In the genomic region with DNA sequence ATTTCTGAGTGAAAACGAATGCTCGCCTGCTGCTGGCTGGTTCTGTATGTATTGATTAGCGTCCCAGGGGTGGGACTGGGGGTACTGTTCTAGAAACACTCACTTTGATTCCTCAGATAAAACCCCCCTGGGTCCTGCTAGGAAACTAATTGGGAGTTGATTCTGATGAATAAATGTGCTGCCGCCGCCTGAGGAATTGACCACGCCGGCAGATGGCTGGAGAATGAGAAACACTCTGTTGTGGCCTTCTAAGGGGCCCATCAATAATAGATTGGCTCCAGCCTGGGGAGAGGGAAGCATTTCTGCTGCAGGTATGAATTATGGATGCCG, we compare ENCODE assay signal across 16 cellular contexts.
A peak's percentile ranks its signal among the peaks of the same experiment; 100 is the strongest.
DNase-seq lines count a peak whose midpoint lies in the region; ATAC-seq, FAIRE-seq and TF ChIP-seq lines count a peak whose summit lies in the region.
"Had no signal": no experiment of that assay in that cellular context is flagged by ENCODE, and none has a peak within 500 bp of the region (broad histone marks: within the 10 kb centered on the region; RNA-seq: fewer than 3 reads in every experiment).

No MANE protein-coding gene starts in this region.

- no peak overlapping the region for H3K4me2 ChIP-seq in H1 (ENCODE audit: insufficient read depth in 1 of 2, low read depth in 2 of 2, low read length in 2 of 2)
- H3K4me2 ChIP-seq in neural progenitor cell, result no peak overlapping the region
- H3K4me2 ChIP-seq in mesendoderm (ENCODE audit: low read length), result no peak overlapping the region

- H3K36me3 Mint-ChIP-seq in natural killer cell (no peaks in the 10 kb centered on the region), neural progenitor cell (no peaks in the 10 kb centered on the region)
- no peaks in the 10 kb centered on the region for H3K36me3 Mint-ChIP-seq in natural killer cell treated with Interleukin-12 subunit alpha and Interleukin-12 subunit beta and Interleukin-15 and Interleukin-18, amount 100 ng/mL, for 72 hours
- H3K36me3 Mint-ChIP-seq: CD4-positive, CD25-positive, alpha-beta regulatory T cell had no signal

- intact Hi-C loops in natural killer cell (cut with micrococcal nuclease), result no loop called here

- H3K79me1 ChIP-seq in H1 (ENCODE audit: low read depth, low read length) (no peaks in the 10 kb centered on the region), mesendoderm (ENCODE audit: low read length) (no peaks in the 10 kb centered on the region)

- H3K9me3 ChIP-seq in H1 (ENCODE audit: insufficient read depth in 2 of 2, low read depth in 1 of 2, low read length in 1 of 2) (no peaks in the 10 kb centered on the region), neural progenitor cell (ENCODE audit: low read depth) (no peaks in the 10 kb centered on the region)
- H3K9me3 ChIP-seq: BE2C, HAP-1 had no signal

- H3K4me3 Mint-ChIP-seq in natural killer cell (no peak overlapping the region), neural progenitor cell (no peak overlapping the region)
- H3K4me3 Mint-ChIP-seq in natural killer cell treated with Interleukin-12 subunit alpha and Interleukin-12 subunit beta and Interleukin-15 and Interleukin-18, amount 100 ng/mL, for 72 hours, result no peak overlapping the region
- H3K4me3 Mint-ChIP-seq: CD4-positive, CD25-positive, alpha-beta regulatory T cell; CD8-positive, alpha-beta memory T cell had no signal

- 89% methylated on average over 8 of the region's 8 CpGs; no CpG with 5 or more reads in 1 of the 2 experiments for WGBS in H1 (ENCODE audit: extremely low coverage in 1 of 2, insufficient coverage in 1 of 2, insufficient read length in 1 of 2, insufficient replicate concordance in 2 of 2, low coverage in 1 of 2, low lambda C conversion rate in 2 of 2, missing lambda C conversion rate in 1 of 2), 2 experiments
- WGBS in mesendoderm (ENCODE audit: extremely low coverage, insufficient coverage, low lambda C conversion rate), result no CpG with 5 or more reads among the region's 8 CpGs

- H3K56ac ChIP-seq in H1 (replicated peaks; ENCODE audit: insufficient read length, low read depth, low read length) (no peak overlapping the region), mesendoderm (ENCODE audit: low read length) (no peak overlapping the region)

- TF ChIP-seq POLR2A in H1 (IDR thresholded peaks at IDR 0.05; ENCODE audit: control extremely low read depth in 1 of 2, low read depth in 2 of 2, low read length in 2 of 2), result no peak

- no peak overlapping the region for H4K5ac ChIP-seq in H1 (ENCODE audit: insufficient read length, low read depth, low read length)
- no peak overlapping the region for H4K5ac ChIP-seq in mesendoderm (ENCODE audit: low read length)

- no peak overlapping the region for H2AK5ac ChIP-seq in H1 (ENCODE audit: low read depth, low read length)
- no peak overlapping the region for H2AK5ac ChIP-seq in mesendoderm (ENCODE audit: low read length)

- H3K27me3 ChIP-seq in H1 (replicated peaks in 1 of 4; ENCODE audit: control insufficient read depth in 3 of 4, extremely low read depth in 1 of 4, insufficient read depth in 3 of 4, low read length in 3 of 4), result no peaks in the 10 kb centered on the region
- no peaks in the 10 kb centered on the region for H3K27me3 ChIP-seq in neural progenitor cell
- H3K27me3 ChIP-seq in mesendoderm (ENCODE audit: insufficient read depth, low read length, poor library complexity), result no peaks in the 10 kb centered on the region
- H3K27me3 ChIP-seq: BE2C had no signal

- H3K18ac ChIP-seq in H1 (ENCODE audit: extremely low read depth, low read length) (no peak overlapping the region), mesendoderm (ENCODE audit: low read length) (no peak overlapping the region)

- H3K4me1 ChIP-seq in H1 (replicated peaks in 1 of 4; ENCODE audit: control insufficient read depth in 3 of 4, insufficient read depth in 4 of 4, low read length in 3 of 4) (peaks cover 0 to 14% (median 0%) of the 10 kb centered on the region in 4 experiments; a peak in 3 of 7 replicates), neural progenitor cell (peaks cover 12% of the 10 kb centered on the region), mesendoderm (ENCODE audit: control insufficient read depth, low read depth, low read length) (no peaks in the 10 kb centered on the region)
- H3K4me1 ChIP-seq: BE2C, HAP-1 had no signal

- POLR2A ChIA-PET in H1 (lab: Charles Lee; ENCODE audit: partially characterized antibody), result no interaction called here

- H3K27ac ChIP-seq in H1 (ENCODE audit: low read depth, low read length) (no peak overlapping the region), neural progenitor cell (no peak overlapping the region), mesendoderm (ENCODE audit: low read depth, low read length) (no peak overlapping the region)

- H2BK15ac ChIP-seq in H1 (ENCODE audit: low read length) (no peak overlapping the region), mesendoderm (replicated peaks; ENCODE audit: low read depth) (no peak overlapping the region)

- H4K20me1 ChIP-seq in H1 (replicated peaks in 1 of 2; ENCODE audit: control insufficient read depth in 1 of 2, insufficient read depth in 2 of 2, low read length in 2 of 2) (no peaks in the 10 kb centered on the region), neural progenitor cell (ENCODE audit: low read depth) (no peaks in the 10 kb centered on the region)

- CTCF ChIA-PET in H1 (lab: Charles Lee; ENCODE audit: partially characterized antibody), result interaction anchor here (0.6 to 2.7 kb wide), 3 partner anchors 128 to 142 kb away, joined by 3 to 8 read pairs (median 3); no protein-coding TSS in a partner anchor

- DNase-seq in natural killer cell (peak; percentile 12), H1 (ENCODE audit: low read depth in 1 of 2, low spot score in 2 of 2) (no peak), neural progenitor cell (ENCODE audit: low spot score) (no peak), mesendoderm (no peak), GM13977 (ENCODE audit: low spot score) (no peak)
- DNase-seq in natural killer cell treated with Interleukin-12 subunit alpha and Interleukin-12 subunit beta and Interleukin-15 and Interleukin-18, amount 100 ng/mL, for 72 hours (ENCODE audit: low spot score), result no peak
- DNase-seq: BE2C; C1 segment of cervical spinal cord; CD4-positive, CD25-positive, alpha-beta regulatory T cell; CD8-positive, alpha-beta memory T cell; COR-L47; GOT3 had no signal

- no peak overlapping the region for H3K23ac ChIP-seq in H1 (ENCODE audit: insufficient read length)
- no peak overlapping the region for H3K23ac ChIP-seq in mesendoderm (ENCODE audit: low read length)

- ATAC-seq in natural killer cell, result no peak
- no peak for ATAC-seq in natural killer cell treated with Interleukin-12 subunit alpha and Interleukin-12 subunit beta and Interleukin-15 and Interleukin-18, amount 100 ng/mL, for 72 hours

- H3F3A ChIP-seq in neural progenitor cell (ENCODE audit: low read depth), result peaks cover 28% of the 10 kb centered on the region

- no peak overlapping the region for H4K91ac ChIP-seq in H1 (replicated peaks; ENCODE audit: insufficient read length, low read length)

- H4K8ac ChIP-seq in H1 (ENCODE audit: extremely low read depth, insufficient read depth, low read length), result no peak overlapping the region
- no peak overlapping the region for H4K8ac ChIP-seq in mesendoderm (ENCODE audit: low read depth, low read length)

- H3K79me2 ChIP-seq in H1 (ENCODE audit: control insufficient read depth in 1 of 2, insufficient read depth in 2 of 2, low read length in 2 of 2) (no peaks in the 10 kb centered on the region), neural progenitor cell (ENCODE audit: low read depth) (no peaks in the 10 kb centered on the region), mesendoderm (ENCODE audit: control insufficient read depth, insufficient read depth, low read length) (no peaks in the 10 kb centered on the region)

- H3K9me3 Mint-ChIP-seq in natural killer cell (no peaks in the 10 kb centered on the region), neural progenitor cell (peaks cover 3% of the 10 kb centered on the region)
- no peaks in the 10 kb centered on the region for H3K9me3 Mint-ChIP-seq in natural killer cell treated with Interleukin-12 subunit alpha and Interleukin-12 subunit beta and Interleukin-15 and Interleukin-18, amount 100 ng/mL, for 72 hours

- no peak for TF ChIP-seq EP300 in H1 (IDR thresholded peaks at IDR 0.05; ENCODE audit: borderline replicate concordance in 1 of 2, low read depth in 2 of 2, low read length in 2 of 2)

- no peak overlapping the region for H2BK20ac ChIP-seq in H1 (ENCODE audit: low read length)

- H2BK120ac ChIP-seq in H1 (replicated peaks; ENCODE audit: low read depth, low read length), result no peak overlapping the region
- H2BK120ac ChIP-seq in mesendoderm (ENCODE audit: low read depth, low read length), result no peak overlapping the region

- H3K4me1 Mint-ChIP-seq in natural killer cell (peaks cover 5 to 6% of the 10 kb centered on the region in 2 donors), neural progenitor cell (no peaks in the 10 kb centered on the region)
- H3K4me1 Mint-ChIP-seq in natural killer cell treated with Interleukin-12 subunit alpha and Interleukin-12 subunit beta and Interleukin-15 and Interleukin-18, amount 100 ng/mL, for 72 hours (ENCODE audit: low read depth in 2 of 2), result no peaks in the 10 kb centered on the region

- H3K27me3 Mint-ChIP-seq in natural killer cell (ENCODE audit: low read depth in 2 of 2) (peaks cover 5 to 14% of the 10 kb centered on the region in 2 donors), neural progenitor cell (ENCODE audit: insufficient read depth, low read depth) (peaks cover 6% of the 10 kb centered on the region)
- H3K27me3 Mint-ChIP-seq in natural killer cell treated with Interleukin-12 subunit alpha and Interleukin-12 subunit beta and Interleukin-15 and Interleukin-18, amount 100 ng/mL, for 72 hours, result peaks cover 0 to 5% of the 10 kb centered on the region in 2 donors

- H2AFZ ChIP-seq in H1 (ENCODE audit: low read length), result peak overlapping the region; percentile 51; the same call in 1 of the 2 replicates
- peak overlapping the region; percentile 5 for H2AFZ ChIP-seq in neural progenitor cell (replicated peaks)

- TF ChIP-seq CTCF in natural killer cell (IDR thresholded peaks at IDR 0.05) (no peak), H1 (IDR thresholded peaks at IDR 0.05; ENCODE audit: control extremely low read depth in 1 of 3, insufficient read depth in 1 of 3, low read depth in 1 of 3, low read length in 3 of 3) (no peak), neural progenitor cell (IDR thresholded peaks at IDR 0.05) (no peak), GM13977 (IDR thresholded peaks at IDR 0.05; ENCODE audit: extremely low read depth, insufficient read depth, missing control alignments) (no peak)

- H3K36me3 ChIP-seq in H1 (ENCODE audit: control insufficient read depth in 2 of 4, insufficient read depth in 4 of 4, low read length in 3 of 4) (no peaks in the 10 kb centered on the region), neural progenitor cell (no peaks in the 10 kb centered on the region), mesendoderm (ENCODE audit: control insufficient read depth, insufficient read depth, low read length) (no peaks in the 10 kb centered on the region)
- H3K36me3 ChIP-seq: BE2C, HAP-1 had no signal

- H3K4me3 ChIP-seq in H1 (ENCODE audit: extremely low read depth in 1 of 4, insufficient read depth in 2 of 4, low read depth in 3 of 4, low read length in 4 of 4), result no peak overlapping the region
- H3K4me3 ChIP-seq in neural progenitor cell, result no peak overlapping the region
- no peak overlapping the region for H3K4me3 ChIP-seq in mesendoderm (ENCODE audit: low read length)
- H3K4me3 ChIP-seq: HAP-1 had no signal

- H3K14ac ChIP-seq in H1 (ENCODE audit: insufficient read length), result no peak overlapping the region

- no peak overlapping the region for H2BK12ac ChIP-seq in H1 (ENCODE audit: low read depth, low read length)

- no peak overlapping the region for H3K4ac ChIP-seq in H1 (replicated peaks; ENCODE audit: insufficient read length, low read depth, low read length)
- no peak overlapping the region for H3K4ac ChIP-seq in mesendoderm (ENCODE audit: low read depth, low read length)

- H3K9ac ChIP-seq in H1 (replicated peaks in 1 of 4; ENCODE audit: extremely low read depth in 1 of 4, low read depth in 3 of 4, low read length in 3 of 4) (no peak overlapping the region), neural progenitor cell (no peak overlapping the region), mesendoderm (ENCODE audit: low read length) (no peak overlapping the region)

- FAIRE-seq in H1 (lab: Jason Lieb, UNC), result no peak
- FAIRE-seq: D721Med, G401.6, GM12892 had no signal

- H3K23me2 ChIP-seq in H1 (ENCODE audit: low read depth, low read length), result no peaks in the 10 kb centered on the region

- no peak overlapping the region for H3K27ac Mint-ChIP-seq in natural killer cell
- H3K27ac Mint-ChIP-seq in natural killer cell treated with Interleukin-12 subunit alpha and Interleukin-12 subunit beta and Interleukin-15 and Interleukin-18, amount 100 ng/mL, for 72 hours, result no peak overlapping the region
- no peak overlapping the region for H3K27ac Mint-ChIP-seq in neural progenitor cell
- H3K27ac Mint-ChIP-seq: CD4-positive, CD25-positive, alpha-beta regulatory T cell; CD8-positive, alpha-beta memory T cell had no signal

- in situ Hi-C loops in GM13977 (cut with MboI; ENCODE audit: low pct_unique_long_range_greater_than_20kb, low sequenced_read_pairs, unreplicated experiment), result no loop called here

- H2BK5ac ChIP-seq in H1 (ENCODE audit: low read depth, low read length) (no peak overlapping the region), mesendoderm (ENCODE audit: low read length) (no peak overlapping the region)

- TF ChIP-seq RAD21 in H1 (IDR thresholded peaks at IDR 0.05 in 1 of 2, conservative IDR thresholded peaks at IDR 0.05 in 1 of 2; ENCODE audit: low read depth in 2 of 2, low read length in 2 of 2), result no peak
